ENCODE assay signal across 8 cellular contexts in the genomic region with DNA sequence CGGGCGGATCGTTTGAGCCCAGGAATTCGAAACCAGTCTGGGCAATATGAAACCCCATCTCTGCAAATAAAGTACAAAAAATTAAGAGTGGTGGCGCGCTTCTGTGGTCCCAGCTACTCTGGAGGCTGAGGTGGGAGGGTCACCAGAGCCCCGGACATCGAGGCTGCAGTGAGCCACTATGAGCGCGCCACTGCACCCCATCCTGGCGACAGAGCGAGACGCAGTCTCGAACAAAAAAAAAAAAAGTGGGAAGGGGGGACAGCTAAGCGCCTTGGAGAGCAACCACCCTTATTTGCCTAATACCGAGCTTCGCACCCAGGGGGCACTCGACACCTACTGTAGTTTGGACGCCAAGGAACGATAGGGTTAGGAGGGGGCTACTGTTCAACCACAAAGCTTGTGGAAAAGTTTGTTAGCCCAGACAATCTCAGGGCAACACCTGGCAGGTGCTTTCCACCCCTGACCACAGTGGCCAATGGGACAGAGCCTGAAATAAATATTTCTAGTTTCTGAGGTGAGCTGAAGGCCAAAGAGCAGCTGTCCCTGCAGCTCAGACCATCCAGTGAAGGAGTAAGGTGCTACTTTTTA. TPM values are rescaled to one million over a fixed set of nuclear protein-coding genes. Genes with fewer than 3 reads are reported as not detected.
DNase-seq lines count a peak whose midpoint lies in the region; ATAC-seq and TF ChIP-seq lines count a peak whose summit lies in the region.

No MANE protein-coding gene starts in this region.

- DNase-seq in DMS153 treated with DMSO at 0.1 percent for 48 hours (lab: John Stamatoyannopoulos, UW; ENCODE audit: unreplicated experiment) (peak; percentile 49), GM23338 (ENCODE audit: low spot score) (peak; percentile 96), RPMI8226 (peak; percentile 94), foreskin keratinocyte (peak in 1 of 2 donors; percentile 61), thoracic aorta (ENCODE audit: low spot score) (no peak)
- peak; percentile 21 to 60 (median 37) for DNase-seq in activated naive CD4-positive, alpha-beta T cell (lab: John Stamatoyannopoulos, UW)

- H3K4me1 Mint-ChIP-seq in GM23338: peaks cover 21% of the 10 kb centered on the region

- H3K9me3 ChIP-seq in Loucy (ENCODE audit: insufficient read depth, low read depth, low read length) (no peaks in the 10 kb centered on the region), neural cell (ENCODE audit: low read length) (no peaks in the 10 kb centered on the region), thoracic aorta (no peaks in the 10 kb centered on the region)

- peaks cover 10% of the 10 kb centered on the region; the same call in 1 of the 2 replicates for H4K20me1 ChIP-seq in GM23338 (replicated peaks; ENCODE audit: insufficient read depth)
- H4K20me1 ChIP-seq in Loucy (ENCODE audit: insufficient read depth, low read length, poor library complexity, severe bottlenecking): no peaks in the 10 kb centered on the region
- H4K20me1 ChIP-seq in neural cell (ENCODE audit: insufficient read depth): no peaks in the 10 kb centered on the region

- H3K79me2 ChIP-seq in GM23338 (replicated peaks; ENCODE audit: insufficient read depth): peaks cover 17% of the 10 kb centered on the region
- peaks cover 21% of the 10 kb centered on the region for H3K79me2 ChIP-seq in Loucy (ENCODE audit: insufficient read depth, low read length)
- peaks cover 12% of the 10 kb centered on the region for H3K79me2 ChIP-seq in neural cell (replicated peaks; ENCODE audit: insufficient read depth, low read length)

- ATAC-seq in GM23338 (peak; percentile 83), foreskin keratinocyte (peak; percentile 58), thoracic aorta (ENCODE audit: insufficient number of reproducible peaks, low FRiP score, low read depth) (peak; percentile 66)

- no peak for TF ChIP-seq EP300 in neural cell (conservative IDR thresholded peaks at IDR 0.05; ENCODE audit: poor library complexity, severe bottlenecking)

- H3F3A ChIP-seq in GM23338 (replicated peaks; ENCODE audit: low read depth) (peaks cover 34% of the 10 kb centered on the region), Loucy (ENCODE audit: low read depth) (no peaks in the 10 kb centered on the region; the same call in 1 of the 2 replicates), neural cell (ENCODE audit: insufficient read depth, low read length, poor library complexity, severe bottlenecking) (no peaks in the 10 kb centered on the region)

- H3K9me3 Mint-ChIP-seq in GM23338: no peaks in the 10 kb centered on the region

- TF ChIP-seq CTCF in GM23338 (conservative IDR thresholded peaks at IDR 0.05; ENCODE audit: low read depth in 2 of 2): peak; percentile 73 to 85
- peak; percentile 80 for TF ChIP-seq CTCF in Loucy (conservative IDR thresholded peaks at IDR 0.05; ENCODE audit: low read length)
- TF ChIP-seq CTCF in foreskin keratinocyte (conservative IDR thresholded peaks at IDR 0.05): peak; percentile 84
- peak; percentile 77 for TF ChIP-seq CTCF in neural cell (IDR thresholded peaks at IDR 0.05; ENCODE audit: poor library complexity, severe bottlenecking)
- peak; percentile 74 for TF ChIP-seq CTCF in thoracic aorta (IDR thresholded peaks at IDR 0.05)

- peak overlapping the region; percentile 93 for H3K27ac Mint-ChIP-seq in GM23338

- peak; percentile 75 for TF ChIP-seq RAD21 in neural cell (conservative IDR thresholded peaks at IDR 0.05)

- no peaks in the 10 kb centered on the region for H3K9me2 ChIP-seq in GM23338 (ENCODE audit: insufficient read depth)
- no peaks in the 10 kb centered on the region for H3K9me2 ChIP-seq in Loucy (replicated peaks; ENCODE audit: low read depth, low read length)
- no peaks in the 10 kb centered on the region for H3K9me2 ChIP-seq in neural cell (ENCODE audit: insufficient read depth, low read length)

- H3K36me3 ChIP-seq in GM23338 (ENCODE audit: insufficient read depth) (peaks cover 25% of the 10 kb centered on the region), Loucy (ENCODE audit: insufficient read depth, low read length) (peaks cover 44% of the 10 kb centered on the region; the same call in 1 of the 2 replicates), neural cell (ENCODE audit: insufficient read depth, low read length) (no peaks in the 10 kb centered on the region), thoracic aorta (peaks cover 45% of the 10 kb centered on the region)

- peak overlapping the region; percentile 79; the same call in 1 of the 2 replicates for H3K27ac ChIP-seq in GM23338 (ENCODE audit: low read depth)
- peak overlapping the region; percentile 48 for H3K27ac ChIP-seq in foreskin keratinocyte
- H3K27ac ChIP-seq in neural cell (ENCODE audit: low read length): peak overlapping the region; percentile 60
- peak overlapping the region; percentile 82 for H3K27ac ChIP-seq in thoracic aorta

- peak overlapping the region; percentile 93 for H3K4me3 Mint-ChIP-seq in GM23338

- no peak overlapping the region; the same call in 1 of the 2 replicates for H2AFZ ChIP-seq in GM23338
- peak overlapping the region; percentile 95 for H2AFZ ChIP-seq in Loucy (ENCODE audit: low read length)
- H2AFZ ChIP-seq in neural cell (ENCODE audit: low read depth, low read length): no peak overlapping the region

- peaks cover 55% of the 10 kb centered on the region for H3K36me3 Mint-ChIP-seq in GM23338 (ENCODE audit: low read depth)

- H3K4me1 ChIP-seq in GM23338 (ENCODE audit: insufficient read depth): peaks cover 8% of the 10 kb centered on the region
- peaks cover 11% of the 10 kb centered on the region for H3K4me1 ChIP-seq in Loucy (ENCODE audit: insufficient read depth, low read length, poor library complexity, severe bottlenecking)
- H3K4me1 ChIP-seq in foreskin keratinocyte: peaks cover 4% of the 10 kb centered on the region
- H3K4me1 ChIP-seq in thoracic aorta (ENCODE audit: control insufficient read depth in 1 of 2, low read depth in 2 of 2): peaks cover 10 to 18% of the 10 kb centered on the region in 2 donors

- H3K27me3 ChIP-seq in GM23338 (ENCODE audit: insufficient read depth) (no peaks in the 10 kb centered on the region), Loucy (ENCODE audit: insufficient read depth, low read length, poor library complexity, severe bottlenecking) (no peaks in the 10 kb centered on the region), foreskin keratinocyte (no peaks in the 10 kb centered on the region), neural cell (ENCODE audit: insufficient read depth, low read depth, low read length) (no peaks in the 10 kb centered on the region), thoracic aorta (replicated peaks; ENCODE audit: insufficient read depth) (no peaks in the 10 kb centered on the region)

- peak overlapping the region; percentile 85 for H3K4me2 ChIP-seq in GM23338
- H3K4me2 ChIP-seq in Loucy (ENCODE audit: low read depth, low read length, poor library complexity, severe bottlenecking): peak overlapping the region; percentile 95
- peak overlapping the region; percentile 98 for H3K4me2 ChIP-seq in neural cell (ENCODE audit: low read length)

- H3K4me3 ChIP-seq in GM23338: peak overlapping the region; percentile 86
- peak overlapping the region; percentile 99 for H3K4me3 ChIP-seq in Loucy (ENCODE audit: low read length, poor library complexity, severe bottlenecking)
- peak overlapping the region; percentile 93 for H3K4me3 ChIP-seq in neural cell (ENCODE audit: low read length)
- H3K4me3 ChIP-seq in thoracic aorta: peak overlapping the region; percentile 69

- H3K9ac ChIP-seq in Loucy (ENCODE audit: low read depth, low read length, poor library complexity, severe bottlenecking): peak overlapping the region; percentile 94
- H3K9ac ChIP-seq in neural cell (ENCODE audit: low read length): peak overlapping the region; percentile 73

- H3K27me3 Mint-ChIP-seq in GM23338 (ENCODE audit: insufficient read depth, low read depth, poor library complexity): peaks cover 14% of the 10 kb centered on the region

TF ChIP-seq in GM23338, 12 proteins besides CTCF, POLR2A, EP300 and RAD21 (continues in another document):
- no peak for TF ChIP-seq EZH2phosphoT487 (IDR thresholded peaks at IDR 0.05; ENCODE audit: unreplicated experiment)
- TF ChIP-seq CREB1 (CRISPR knock-in tag; IDR thresholded peaks at IDR 0.05; ENCODE audit: low read depth): 0 out of 2 replicates have a peak, but pooled peaks have one; percentile 37

TF ChIP-seq in neural cell, 6 proteins besides CTCF, POLR2A, EP300 and RAD21 (continues in another document):
- peak; percentile 68 for TF ChIP-seq SMC3 (conservative IDR thresholded peaks at IDR 0.05; ENCODE audit: poor library complexity)

RNA-seq across cellular contexts. Expression of gene PSMC3IP, which starts 0.8 kb away (rescaled TPM):
- total RNA-seq in GM23338 (2014; rRNA removed; shearing (Covaris generic)): 14.7 and 18.5 TPM in 2 replicates
- polyA plus RNA-seq in GM23338 (2016; fragmentation: Nextera tagmentation; extraction: Ambion mirVana): 29.5 and 32.7 TPM in 2 replicates
- 14.8 and 20.6 TPM in 2 replicates for total RNA-seq in foreskin keratinocyte
- polyA plus RNA-seq in foreskin keratinocyte: 17.0 and 23.6 TPM in 2 replicates
- polyA plus RNA-seq in neural cell: 22.5 and 36.2 TPM in 2 replicates
- polyA minus RNA-seq in neural cell: 6.3 and 8.0 TPM in 2 replicates
- total RNA-seq in thoracic aorta: 1 to 10 TPM in 1 of 2 donors, not detected in 1; 6.6 TPM

RNA-seq across cellular contexts. Expression of gene MLX, which starts 11.5 kb away (rescaled TPM):
- 23.3 and 34.1 TPM in 2 replicates for total RNA-seq in GM23338 (2014; rRNA removed; shearing (Covaris generic))
- 28.8 and 33.2 TPM in 2 replicates for polyA plus RNA-seq in GM23338 (2016; fragmentation: Nextera tagmentation; extraction: Ambion mirVana)
- total RNA-seq in foreskin keratinocyte: 34.8 and 41.2 TPM in 2 replicates
- polyA plus RNA-seq in foreskin keratinocyte: 44.8 and 51.6 TPM in 2 replicates
- polyA plus RNA-seq in neural cell: 35.7 and 47.2 TPM in 2 replicates
- 41.1 and 45.0 TPM in 2 replicates for polyA minus RNA-seq in neural cell
- total RNA-seq in thoracic aorta: 10 to 100 TPM; 31.5 to 41.2 TPM

RNA-seq across cellular contexts. Expression of gene COASY, which starts 16.4 kb away (rescaled TPM):
- total RNA-seq in GM23338 (2014; rRNA removed; shearing (Covaris generic)): 60.1 and 62.0 TPM in 2 replicates
- polyA plus RNA-seq in GM23338 (2016; fragmentation: Nextera tagmentation; extraction: Ambion mirVana) (72.1 and 77.5 TPM in 2 replicates), foreskin keratinocyte (89.2 and 98.4 TPM in 2 replicates), neural cell (8.2 and 10.1 TPM in 2 replicates)
- total RNA-seq in foreskin keratinocyte (69.9 and 80.9 TPM in 2 replicates), thoracic aorta (10 to 100 TPM; 20.8 to 21.1 TPM)
- 4.6 and 5.4 TPM in 2 replicates for polyA minus RNA-seq in neural cell

RNA-seq across cellular contexts. Expression of gene HSD17B1, which starts 25.7 kb away (rescaled TPM):
- 0.97 and 1.7 TPM in 2 replicates for total RNA-seq in GM23338 (2014; rRNA removed; shearing (Covaris generic))
- polyA plus RNA-seq in GM23338 (2016; fragmentation: Nextera tagmentation; extraction: Ambion mirVana) (1.7 and 1.8 TPM in 2 replicates), foreskin keratinocyte (9.6 and 10.7 TPM in 2 replicates), neural cell (1.0 and 2.1 TPM in 2 replicates)
- total RNA-seq in foreskin keratinocyte (6.4 and 6.5 TPM in 2 replicates), thoracic aorta (1 to 10 TPM in 1 of 2 donors, under 1 TPM in 1; 0.14 to 2.8 TPM)
- polyA minus RNA-seq in neural cell: 1.4 and 1.7 TPM in 2 replicates

RNA-seq across cellular contexts. Expression of gene RETREG3, which starts 30.8 kb away (rescaled TPM):
- total RNA-seq in GM23338 (2014; rRNA removed; shearing (Covaris generic)): 35.4 and 38.2 TPM in 2 replicates
- polyA plus RNA-seq in GM23338 (2016; fragmentation: Nextera tagmentation; extraction: Ambion mirVana): 8.0 and 10.5 TPM in 2 replicates
- 51.5 and 58.2 TPM in 2 replicates for total RNA-seq in foreskin keratinocyte
- polyA plus RNA-seq in foreskin keratinocyte: 21.7 and 23.2 TPM in 2 replicates
- polyA plus RNA-seq in neural cell: 30.1 and 34.6 TPM in 2 replicates
- polyA minus RNA-seq in neural cell: 56.6 and 59.9 TPM in 2 replicates
- total RNA-seq in thoracic aorta: 10 to 100 TPM; 49.0 to 60.4 TPM
